19 cellular contexts compared by ENCODE assay signal in the genomic region with DNA sequence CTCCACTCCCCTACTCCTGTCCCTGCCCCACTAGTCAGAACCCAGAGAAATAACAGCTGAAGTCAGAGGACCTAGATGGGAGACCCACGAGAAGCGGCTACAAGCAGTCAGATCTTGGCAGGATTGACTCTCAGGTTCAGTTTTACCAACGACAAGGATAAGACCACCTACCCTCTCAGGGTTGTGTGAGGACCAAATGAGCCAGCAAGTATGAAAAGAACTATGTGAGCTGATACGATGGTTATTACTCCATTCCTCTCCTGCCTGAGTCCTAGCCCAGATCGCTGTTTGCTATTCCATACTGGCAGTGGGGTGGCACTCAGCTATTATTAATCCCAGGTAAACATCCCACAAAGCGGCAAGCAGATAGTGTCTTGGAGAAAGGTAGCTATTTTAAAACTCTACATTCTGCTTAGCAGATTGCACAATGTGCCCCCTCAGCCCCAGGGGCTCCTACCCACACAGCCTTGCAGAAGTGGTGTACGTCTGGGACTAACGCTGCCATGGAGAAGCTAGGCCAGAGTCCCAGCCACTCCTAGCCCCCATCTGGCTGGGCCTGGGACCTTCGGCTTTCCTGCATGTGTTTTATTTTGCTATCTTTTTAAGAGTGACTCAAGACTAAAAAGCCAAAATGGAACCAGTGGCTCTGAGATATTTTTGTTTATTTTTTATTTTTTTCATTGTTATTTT. TPM values are rescaled to one million over a fixed set of nuclear protein-coding genes. Genes with fewer than 3 reads are reported as not detected.
DNase-seq lines count a peak whose midpoint lies in the region; ATAC-seq, FAIRE-seq and TF ChIP-seq lines count a peak whose summit lies in the region.
"Had no signal": no experiment of that assay in that cellular context is flagged by ENCODE, and none has a peak within 500 bp of the region (broad histone marks: within the 10 kb centered on the region; RNA-seq: fewer than 3 reads in every experiment).

No MANE protein-coding gene starts in this region.

- 64 to 69% methylated on average over 9 of the region's 9 CpGs for WGBS in lung, 2 donors
- no CpG with 5 or more reads among the region's 9 CpGs for WGBS in trophoblast cell (ENCODE audit: extremely low coverage, insufficient coverage, insufficient read length)

- H3K9me3 ChIP-seq in astrocyte (ENCODE audit: insufficient read depth, low read depth, low read length) (no peaks in the 10 kb centered on the region), lung (ENCODE audit: control insufficient read depth in 2 of 2, insufficient read depth in 1 of 2, low read length in 1 of 2) (no peaks in the 10 kb centered on the region), thoracic aorta (no peaks in the 10 kb centered on the region), trophoblast cell (ENCODE audit: insufficient read depth, low read depth, low read length) (no peaks in the 10 kb centered on the region)

- no peak overlapping the region for H3K4me3 Mint-ChIP-seq in activated T-cell treated with anti-CD3 and anti-CD28 coated beads, Interleukin-2, amount 50 U/mL, for 72 hours
- H3K4me3 Mint-ChIP-seq in astrocyte (ENCODE audit: unreplicated experiment): no peak overlapping the region

- H3K27me3 ChIP-seq in astrocyte (ENCODE audit: insufficient read depth, low read length) (no peaks in the 10 kb centered on the region), lung (ENCODE audit: control insufficient read depth, insufficient read depth) (no peaks in the 10 kb centered on the region), thoracic aorta (replicated peaks; ENCODE audit: insufficient read depth) (no peaks in the 10 kb centered on the region), trophoblast cell (ENCODE audit: insufficient read depth, low read length) (no peaks in the 10 kb centered on the region)

- no peaks in the 10 kb centered on the region for H3K27me3 Mint-ChIP-seq in activated T-cell treated with anti-CD3 and anti-CD28 coated beads, Interleukin-2, amount 50 U/mL, for 72 hours (ENCODE audit: low read depth)
- H3K27me3 Mint-ChIP-seq in astrocyte (ENCODE audit: low read depth, unreplicated experiment): peaks cover 2% of the 10 kb centered on the region

- H2AK5ac ChIP-seq in trophoblast cell (ENCODE audit: low read length): no peak overlapping the region

- no peak overlapping the region for H3K14ac ChIP-seq in trophoblast cell (ENCODE audit: low read length)

- no peak for DNase-seq in activated T-cell treated with anti-CD3 and anti-CD28 coated beads, Interleukin-2, amount 50 U/mL, for 72 hours
- DNase-seq in activated T-cell treated with anti-CD3 and anti-CD28 coated beads for 4 hours (no peak), astrocyte (ENCODE audit: low read depth) (no peak), lung (ENCODE audit: low spot score) (peak; percentile 22), thoracic aorta (ENCODE audit: low spot score) (no peak), NCI-H2107 (lab: John Stamatoyannopoulos, UW) (no peak), trophoblast cell (no peak)
- DNase-seq: ACHN; activated CD4-positive, alpha-beta T cell treated with anti-CD3 and anti-CD28 coated beads for 1 hour; activated gamma-delta T cell; cortex of kidney; foreskin melanocyte; kidney glomerular epithelial cell; NCI-H1105; NCI-H526; SHP77; stimulated activated CD4-positive, alpha-beta T cell treated with anti-CD3 and anti-CD28 coated beads, Interleukin-4, amount 100 ng/mL, for 4 hours had no signal

- FAIRE-seq in astrocyte (lab: Jason Lieb, UNC): peak; percentile 68
- FAIRE-seq: H1 had no signal

- H3K27ac Mint-ChIP-seq in activated T-cell treated with anti-CD3 and anti-CD28 coated beads, Interleukin-2, amount 50 U/mL, for 72 hours: peak overlapping the region; percentile 22
- no peak overlapping the region for H3K27ac Mint-ChIP-seq in astrocyte (ENCODE audit: unreplicated experiment)

- H4K8ac ChIP-seq in trophoblast cell (ENCODE audit: low read depth, low read length): no peak overlapping the region

- no peak overlapping the region for H4K12ac ChIP-seq in trophoblast cell (ENCODE audit: low read depth, low read length)

- H2AFZ ChIP-seq in astrocyte (ENCODE audit: low read depth, low read length) (no peak overlapping the region), trophoblast cell (ENCODE audit: insufficient read depth, low read length, poor library complexity) (no peak overlapping the region)

- H2BK5ac ChIP-seq in trophoblast cell (ENCODE audit: low read depth, low read length, poor library complexity): no peak overlapping the region

- no peaks in the 10 kb centered on the region for H3K9me3 Mint-ChIP-seq in activated T-cell treated with anti-CD3 and anti-CD28 coated beads, Interleukin-2, amount 50 U/mL, for 72 hours
- H3K9me3 Mint-ChIP-seq in astrocyte (ENCODE audit: unreplicated experiment): peaks cover 2% of the 10 kb centered on the region

- H4K20me1 ChIP-seq in astrocyte (ENCODE audit: insufficient read depth, low read length): no peaks in the 10 kb centered on the region

- H3K36me3 Mint-ChIP-seq in activated T-cell treated with anti-CD3 and anti-CD28 coated beads, Interleukin-2, amount 50 U/mL, for 72 hours (ENCODE audit: insufficient read depth in 2 of 2): peaks cover 7 to 11% of the 10 kb centered on the region in 2 donors
- peaks cover 10% of the 10 kb centered on the region for H3K36me3 Mint-ChIP-seq in astrocyte (ENCODE audit: low read depth, unreplicated experiment)

- TF ChIP-seq CTCF in astrocyte (IDR thresholded peaks at IDR 0.05; ENCODE audit: insufficient read depth, low read depth, low read length) (no peak), lung (IDR thresholded peaks at IDR 0.05; ENCODE audit: control extremely low read depth, extremely low read depth) (no peak), thoracic aorta (IDR thresholded peaks at IDR 0.05) (no peak)

- H3K4me3 ChIP-seq in astrocyte (ENCODE audit: insufficient read depth, low read depth, low read length) (no peak overlapping the region), lung (no peak overlapping the region), thoracic aorta (peak overlapping the region; percentile 19), trophoblast cell (ENCODE audit: low read depth, low read length) (no peak overlapping the region)

- no peak for ATAC-seq in activated T-cell treated with anti-CD3 and anti-CD28 coated beads, Interleukin-2, amount 50 U/mL, for 72 hours (replicated peaks in 1 of 2)
- ATAC-seq in lung (ENCODE audit: insufficient read depth, low FRiP score): no peak
- no peak for ATAC-seq in thoracic aorta (ENCODE audit: insufficient number of reproducible peaks, low FRiP score, low read depth)
- no peak for ATAC-seq in GM19328 (IDR thresholded peaks at IDR 0.05; ENCODE audit: unreplicated experiment)

- H3K4ac ChIP-seq in trophoblast cell (ENCODE audit: low read depth, low read length): no peak overlapping the region

- H3K23ac ChIP-seq in trophoblast cell (ENCODE audit: low read length): no peak overlapping the region

- H3K36me3 ChIP-seq in astrocyte (ENCODE audit: insufficient read depth, low read length) (no peaks in the 10 kb centered on the region), lung (ENCODE audit: control insufficient read depth in 2 of 2, insufficient read depth in 2 of 2, low read length in 2 of 2) (peaks cover 22 to 50% of the 10 kb centered on the region in 2 donors), thoracic aorta (peaks cover 47% of the 10 kb centered on the region), trophoblast cell (ENCODE audit: control insufficient read depth in 1 of 2, insufficient read depth in 2 of 2, low read length in 2 of 2) (no peaks in the 10 kb centered on the region)

- H3K4me1 ChIP-seq in astrocyte (ENCODE audit: insufficient read depth, low read length) (peaks cover 8% of the 10 kb centered on the region), lung (ENCODE audit: control insufficient read depth in 2 of 2, insufficient read depth in 2 of 2, low read length in 2 of 2) (peaks cover 42 to 64% of the 10 kb centered on the region in 2 donors), thoracic aorta (ENCODE audit: control insufficient read depth in 1 of 2, low read depth in 2 of 2) (peaks cover 72 to 94% of the 10 kb centered on the region in 2 donors), trophoblast cell (ENCODE audit: control insufficient read depth in 1 of 2, insufficient read depth in 2 of 2, low read length in 2 of 2) (peaks cover 2 to 6% of the 10 kb centered on the region in 2 experiments)

- no peaks in the 10 kb centered on the region for H3K79me1 ChIP-seq in trophoblast cell (ENCODE audit: low read length)

- H2BK120ac ChIP-seq in trophoblast cell (ENCODE audit: insufficient read depth, low read length, poor library complexity): no peak overlapping the region

- H3K79me2 ChIP-seq in astrocyte (ENCODE audit: insufficient read depth, low read length) (no peaks in the 10 kb centered on the region), trophoblast cell (ENCODE audit: control insufficient read depth, insufficient read depth, low read length, poor library complexity) (no peaks in the 10 kb centered on the region)

- H3K4me1 Mint-ChIP-seq in activated T-cell treated with anti-CD3 and anti-CD28 coated beads, Interleukin-2, amount 50 U/mL, for 72 hours (ENCODE audit: low read depth): peaks cover 54% of the 10 kb centered on the region
- peaks cover 32% of the 10 kb centered on the region for H3K4me1 Mint-ChIP-seq in astrocyte (ENCODE audit: low read depth, unreplicated experiment)

- no peak overlapping the region for H3K27ac ChIP-seq in astrocyte (ENCODE audit: low read depth, low read length)
- H3K27ac ChIP-seq in lung (ENCODE audit: low read depth in 1 of 2, low read length in 1 of 2): peak overlapping the region; percentile 59 to 80
- peak overlapping the region; percentile 51 to 73 for H3K27ac ChIP-seq in thoracic aorta
- H3K27ac ChIP-seq in trophoblast cell (ENCODE audit: low read depth, low read length): no peak overlapping the region

- no peak overlapping the region for H2BK12ac ChIP-seq in trophoblast cell (ENCODE audit: low read length)

- H3K18ac ChIP-seq in trophoblast cell (ENCODE audit: low read length): no peak overlapping the region

- H4K91ac ChIP-seq in trophoblast cell (ENCODE audit: low read depth, low read length): no peak overlapping the region

- H3K4me2 ChIP-seq in astrocyte (ENCODE audit: low read length) (no peak overlapping the region), trophoblast cell (ENCODE audit: low read length) (no peak overlapping the region)

- H3K9ac ChIP-seq in astrocyte (ENCODE audit: low read length): no peak overlapping the region
- H3K9ac ChIP-seq in trophoblast cell (ENCODE audit: low read length): no peak overlapping the region

RNA-seq across cellular contexts. Expression of gene CD46, which starts 58.9 kb away (rescaled TPM):
- total RNA-seq in activated T-cell treated with anti-CD3 and anti-CD28 coated beads, Interleukin-2, amount 50 U/mL, for 72 hours: 100 to 1,000 TPM; 108 to 120 TPM
- total RNA-seq in astrocyte (175 and 176 TPM in 2 replicates), lung (100 to 1,000 TPM; 267 to 420 TPM), thoracic aorta (100 to 1,000 TPM; 138 to 202 TPM)
- polyA plus RNA-seq in lung: 100 to 1,000 TPM; 157 to 162 TPM
- 93.3 and 100 TPM in 2 replicates for polyA plus RNA-seq in trophoblast cell (2013)

Comparison
In these comparisons a context has a peak if more than half of its experiments do, and no peak if none do; other contexts are left out.
1. H3K27ac ChIP-seq: peak in lung (2 of 2) and thoracic aorta (2 of 2); none in astrocyte (single experiment) and trophoblast cell (single experiment).